1 cellular context compared by ENCODE assay signal in the genomic region with DNA sequence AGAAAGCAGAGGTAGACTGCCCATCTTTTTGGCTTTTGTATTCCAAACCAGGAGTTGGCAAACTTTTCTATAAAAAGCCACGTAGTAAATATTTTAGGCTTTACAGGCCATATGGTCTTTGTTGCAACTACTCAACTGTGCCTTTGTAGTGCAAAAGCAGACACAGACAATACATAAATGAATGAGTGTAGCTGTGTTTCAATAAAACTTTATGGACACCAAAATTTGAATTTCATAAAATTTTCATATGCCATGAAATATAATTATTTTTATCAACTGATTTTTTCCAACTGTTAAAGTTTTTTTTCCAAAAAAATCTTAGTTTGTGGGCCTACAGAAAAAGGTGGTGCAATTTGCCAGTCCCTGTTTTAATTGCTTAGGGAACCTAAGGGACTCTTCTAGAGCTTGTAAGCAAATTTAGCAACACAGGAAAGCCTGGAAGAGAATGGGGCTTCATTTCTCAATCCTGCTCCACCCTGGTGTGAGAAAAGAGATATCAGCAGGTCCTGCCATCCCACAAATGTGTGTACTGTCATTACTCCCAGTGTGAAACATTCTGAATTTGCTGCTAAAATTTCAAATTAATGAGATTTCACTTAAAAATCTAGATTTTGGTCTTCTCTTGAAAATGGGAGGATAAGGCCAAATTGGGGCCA.
TF ChIP-seq lines count a peak whose summit lies in the region.

No MANE protein-coding gene starts in this region.

TF ChIP-seq in endothelial cell of umbilical vein, 7 proteins besides CTCF, POLR2A, EP300 and RAD21:
- TF ChIP-seq GATA2 (IDR thresholded peaks at IDR 0.05; ENCODE audit: insufficient read depth, insufficient read length, low read depth, low read length) (no peak), FOS (IDR thresholded peaks at IDR 0.05; ENCODE audit: borderline replicate concordance, insufficient read depth, low read length) (no peak), POLR2AphosphoS5 (IDR thresholded peaks at IDR 0.05; ENCODE audit: insufficient read depth, low read depth, low read length) (no peak), JUN (IDR thresholded peaks at IDR 0.05; ENCODE audit: borderline replicate concordance, insufficient read depth, insufficient read length, low read depth) (no peak), MYC (IDR thresholded peaks at IDR 0.05; ENCODE audit: low read depth, low read length) (no peak), EZH2 (IDR thresholded peaks at IDR 0.05; ENCODE audit: borderline replicate concordance, low read depth, low read length, severe bottlenecking) (no peak)
- TF ChIP-seq, protein P1, sequence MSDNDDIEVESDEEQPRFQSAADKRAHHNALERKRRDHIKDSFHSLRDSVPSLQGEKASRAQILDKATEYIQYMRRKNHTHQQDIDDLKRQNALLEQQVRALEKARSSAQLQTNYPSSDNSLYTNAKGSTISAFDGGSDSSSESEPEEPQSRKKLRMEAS (IDR thresholded peaks at IDR 0.05; ENCODE audit: insufficient read depth, insufficient read length), result no peak
